In genomic region chr19:55113570-55114039, GRCh38 we compare ENCODE assay signal across 1 cellular context.
TF ChIP-seq lines count a peak whose summit lies in the region.

No MANE protein-coding gene starts in this region.

TF ChIP-seq in WTC11, 78 proteins besides CTCF, POLR2A, EP300 and RAD21 (continued from another document):
- TF ChIP-seq, protein P1, sequence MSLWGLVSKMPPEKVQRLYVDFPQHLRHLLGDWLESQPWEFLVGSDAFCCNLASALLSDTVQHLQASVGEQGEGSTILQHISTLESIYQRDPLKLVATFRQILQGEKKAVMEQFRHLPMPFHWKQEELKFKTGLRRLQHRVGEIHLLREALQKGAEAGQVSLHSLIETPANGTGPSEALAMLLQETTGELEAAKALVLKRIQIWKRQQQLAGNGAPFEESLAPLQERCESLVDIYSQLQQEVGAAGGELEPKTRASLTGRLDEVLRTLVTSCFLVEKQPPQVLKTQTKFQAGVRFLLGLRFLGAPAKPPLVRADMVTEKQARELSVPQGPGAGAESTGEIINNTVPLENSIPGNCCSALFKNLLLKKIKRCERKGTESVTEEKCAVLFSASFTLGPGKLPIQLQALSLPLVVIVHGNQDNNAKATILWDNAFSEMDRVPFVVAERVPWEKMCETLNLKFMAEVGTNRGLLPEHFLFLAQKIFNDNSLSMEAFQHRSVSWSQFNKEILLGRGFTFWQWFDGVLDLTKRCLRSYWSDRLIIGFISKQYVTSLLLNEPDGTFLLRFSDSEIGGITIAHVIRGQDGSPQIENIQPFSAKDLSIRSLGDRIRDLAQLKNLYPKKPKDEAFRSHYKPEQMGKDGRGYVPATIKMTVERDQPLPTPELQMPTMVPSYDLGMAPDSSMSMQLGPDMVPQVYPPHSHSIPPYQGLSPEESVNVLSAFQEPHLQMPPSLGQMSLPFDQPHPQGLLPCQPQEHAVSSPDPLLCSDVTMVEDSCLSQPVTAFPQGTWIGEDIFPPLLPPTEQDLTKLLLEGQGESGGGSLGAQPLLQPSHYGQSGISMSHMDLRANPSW (CRISPR knock-in tag; conservative IDR thresholded peaks at IDR 0.05; ENCODE audit: low read depth), result no peak
- TF ChIP-seq, protein P2, sequence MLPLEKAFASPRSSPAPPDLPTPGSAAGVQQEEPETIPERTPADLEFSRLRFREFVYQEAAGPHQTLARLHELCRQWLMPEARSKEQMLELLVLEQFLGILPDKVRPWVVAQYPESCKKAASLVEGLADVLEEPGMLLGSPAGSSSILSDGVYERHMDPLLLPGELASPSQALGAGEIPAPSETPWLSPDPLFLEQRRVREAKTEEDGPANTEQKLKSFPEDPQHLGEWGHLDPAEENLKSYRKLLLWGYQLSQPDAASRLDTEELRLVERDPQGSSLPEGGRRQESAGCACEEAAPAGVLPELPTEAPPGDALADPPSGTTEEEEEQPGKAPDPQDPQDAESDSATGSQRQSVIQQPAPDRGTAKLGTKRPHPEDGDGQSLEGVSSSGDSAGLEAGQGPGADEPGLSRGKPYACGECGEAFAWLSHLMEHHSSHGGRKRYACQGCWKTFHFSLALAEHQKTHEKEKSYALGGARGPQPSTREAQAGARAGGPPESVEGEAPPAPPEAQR (CRISPR knock-in tag; IDR thresholded peaks at IDR 0.05), result no peak
- no peak for TF ChIP-seq E2F5 (CRISPR knock-in tag; IDR thresholded peaks at IDR 0.05)
- no peak for TF ChIP-seq ATF2 (CRISPR knock-in tag; IDR thresholded peaks at IDR 0.05; ENCODE audit: borderline replicate concordance, low read depth)
- TF ChIP-seq, protein P3, sequence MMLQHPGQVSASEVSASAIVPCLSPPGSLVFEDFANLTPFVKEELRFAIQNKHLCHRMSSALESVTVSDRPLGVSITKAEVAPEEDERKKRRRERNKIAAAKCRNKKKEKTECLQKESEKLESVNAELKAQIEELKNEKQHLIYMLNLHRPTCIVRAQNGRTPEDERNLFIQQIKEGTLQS (CRISPR knock-in tag; conservative IDR thresholded peaks at IDR 0.05), result no peak
- no peak for TF ChIP-seq MXD4 (CRISPR knock-in tag; IDR thresholded peaks at IDR 0.05; ENCODE audit: borderline replicate concordance)
- TF ChIP-seq ZBTB43 (CRISPR knock-in tag; IDR thresholded peaks at IDR 0.05), result no peak
- no peak for TF ChIP-seq KAT7 (CRISPR knock-in tag; IDR thresholded peaks at IDR 0.05; ENCODE audit: borderline replicate concordance)
- TF ChIP-seq, protein P4, sequence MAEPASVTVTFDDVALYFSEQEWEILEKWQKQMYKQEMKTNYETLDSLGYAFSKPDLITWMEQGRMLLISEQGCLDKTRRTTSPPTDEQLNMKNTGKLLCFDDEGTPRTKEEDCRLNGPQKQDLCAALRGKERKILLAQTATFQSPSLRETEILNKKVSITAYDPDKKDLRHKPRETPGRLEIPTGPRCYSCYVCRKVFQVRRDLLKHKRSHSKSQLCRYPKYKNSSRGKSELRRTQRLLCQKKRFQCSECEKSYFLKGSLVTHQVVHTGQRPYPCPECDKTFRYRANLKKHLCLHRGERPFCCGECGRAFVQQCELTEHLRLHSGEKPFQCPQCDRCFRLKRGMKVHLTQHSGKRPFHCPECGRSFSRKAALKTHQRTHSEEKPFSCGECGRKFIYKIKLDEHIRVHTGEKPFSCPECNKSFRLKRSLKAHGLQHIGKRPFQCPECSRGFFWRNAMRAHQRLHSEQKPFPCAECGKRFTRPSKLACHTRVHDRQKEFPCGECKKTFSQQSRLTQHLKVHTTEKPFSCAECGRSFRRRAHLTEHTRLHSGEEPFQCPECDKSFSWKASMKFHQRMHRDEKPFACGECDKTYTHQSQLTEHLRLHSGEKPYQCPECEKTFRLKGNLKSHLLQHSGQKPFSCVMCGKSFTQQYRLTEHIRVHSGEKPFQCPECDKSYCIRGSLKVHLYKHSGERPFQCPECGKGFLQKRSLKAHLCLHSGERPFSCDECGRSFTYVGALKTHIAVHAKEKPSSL (CRISPR knock-in tag; conservative IDR thresholded peaks at IDR 0.05), result no peak
- TF ChIP-seq GTF2I (CRISPR knock-in tag; conservative IDR thresholded peaks at IDR 0.05), result no peak
- no peak for TF ChIP-seq FOXP1 (CRISPR knock-in tag; IDR thresholded peaks at IDR 0.05; ENCODE audit: borderline replicate concordance)
- no peak for TF ChIP-seq E2F4 (CRISPR knock-in tag; IDR thresholded peaks at IDR 0.05; ENCODE audit: borderline replicate concordance, low read depth)
